Comparison of ENCODE assay signal across 17 cellular contexts in the genomic region with DNA sequence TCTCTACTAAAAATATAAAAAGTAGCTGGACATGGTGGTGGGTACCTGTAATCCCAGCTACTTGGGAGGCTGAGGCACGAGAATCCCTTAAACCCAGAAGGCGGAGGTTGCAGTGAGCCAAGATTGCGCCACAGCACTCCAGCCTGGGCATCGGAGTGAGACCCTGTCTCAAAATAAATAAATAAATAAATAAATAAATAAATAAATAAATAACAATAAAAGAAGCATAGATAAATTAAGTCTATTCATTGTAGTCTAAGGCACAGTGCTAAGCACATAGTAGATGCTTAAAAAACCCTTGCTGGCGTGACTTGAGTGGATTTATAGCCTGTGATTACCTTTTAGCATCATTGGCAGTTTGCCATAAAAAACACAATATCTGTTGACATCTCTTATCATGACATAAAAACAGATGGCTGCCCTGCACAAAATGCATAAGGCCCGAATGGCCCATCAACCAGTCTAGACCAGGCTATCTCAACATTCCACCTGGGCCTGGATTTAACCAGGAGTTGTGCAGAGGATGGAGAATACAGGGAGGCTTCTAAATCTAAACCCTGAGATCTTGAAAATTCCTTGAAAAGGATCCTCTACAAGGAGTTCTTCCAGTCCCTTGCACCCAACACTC.
DNase-seq lines count a peak whose midpoint lies in the region; ATAC-seq, FAIRE-seq and TF ChIP-seq lines count a peak whose summit lies in the region.
"Had no signal": no experiment of that assay in that cellular context is flagged by ENCODE, and none has a peak within 500 bp of the region (broad histone marks: within the 10 kb centered on the region; RNA-seq: fewer than 3 reads in every experiment).

No MANE protein-coding gene starts in this region.

- POLR2A ChIA-PET in MCF 10A (lab: Yijun Ruan, JAX) (interaction anchor here (0.6 to 5.4 kb wide), 14 partner anchors 9 to 1126 kb away, joined by 3 to 110 read pairs (median 7); no protein-coding TSS in a partner anchor), SK-N-SH (lab: Yijun Ruan, JAX) (no interaction called here)

- H3K27ac Mint-ChIP-seq in MCF 10A (ENCODE audit: low read depth, unreplicated experiment), result peak overlapping the region; percentile 96
- H3K27ac Mint-ChIP-seq in activated T-helper 17 cell treated with anti-CD3 and anti-CD28 coated beads, Interleukin-2, amount 50 U/mL, for 72 hours, result no peak overlapping the region
- H3K27ac Mint-ChIP-seq: CD4-positive, alpha-beta memory T cell; IgD-negative memory B cell had no signal

- no peak for TF ChIP-seq POLR2A in breast epithelium (IDR thresholded peaks at IDR 0.05)
- TF ChIP-seq POLR2A in transverse colon (IDR thresholded peaks at IDR 0.05), result no peak
- TF ChIP-seq POLR2A in H54 (IDR thresholded peaks at IDR 0.05; ENCODE audit: low read depth, low read length), result no peak

- H3K9me2 ChIP-seq in SK-N-SH, result no peaks in the 10 kb centered on the region

- CTCF ChIA-PET in MCF 10A (lab: Yijun Ruan, JAX) (interaction anchor here (0.6 to 2.8 kb wide), 4 partner anchors 41 to 963 kb away, joined by 3 to 15 read pairs (median 6); no protein-coding TSS in a partner anchor), SK-N-SH (lab: Yijun Ruan, JAX) (interaction anchor here (1.4 to 1.9 kb wide), 3 partner anchors 13 to 47 kb away, joined by 3 to 4 read pairs (median 3); no protein-coding TSS in a partner anchor)

- H3K27me3 ChIP-seq in breast epithelium (no peaks in the 10 kb centered on the region), SK-N-SH (ENCODE audit: insufficient read depth) (no peaks in the 10 kb centered on the region), transverse colon (no peaks in the 10 kb centered on the region)

- H3K4me2 ChIP-seq in SK-N-SH, result no peak overlapping the region

- DNase-seq in MCF 10A (ENCODE audit: unreplicated experiment) (no peak), breast epithelium (ENCODE audit: low spot score in 2 of 2) (no peak), SK-N-SH (peak; percentile 47), fibroblast of mammary gland (ENCODE audit: low read depth) (peak; percentile 11), transverse colon (no peak), H54 (ENCODE audit: insufficient read length, low spot score) (no peak)
- DNase-seq: Calu3; CD4-positive, alpha-beta memory T cell; DMS79; NCI-H1105 treated with DMSO at 0.1 percent for 48 hours; NCI-H2029 treated with DMSO at 0.1 percent for 48 hours; NCI-H524 treated with DMSO at 0.1 percent for 48 hours had no signal

- no TSS peak for BruUV-seq in MCF 10A (replicated peaks; lab: Mats Ljungman, UMichigan)

- peak overlapping the region; percentile 3 for H3K4me3 Mint-ChIP-seq in MCF 10A (ENCODE audit: unreplicated experiment)
- no peak overlapping the region for H3K4me3 Mint-ChIP-seq in activated T-helper 17 cell treated with anti-CD3 and anti-CD28 coated beads, Interleukin-2, amount 50 U/mL, for 72 hours
- H3K4me3 Mint-ChIP-seq: CD4-positive, alpha-beta memory T cell; IgD-negative memory B cell had no signal

- H3K4me1 Mint-ChIP-seq in MCF 10A (ENCODE audit: insufficient read depth, unreplicated experiment), result peaks cover 52% of the 10 kb centered on the region
- no peaks in the 10 kb centered on the region for H3K4me1 Mint-ChIP-seq in activated T-helper 17 cell treated with anti-CD3 and anti-CD28 coated beads, Interleukin-2, amount 50 U/mL, for 72 hours

- no peaks in the 10 kb centered on the region for H3K79me2 ChIP-seq in SK-N-SH (ENCODE audit: insufficient read depth)

- intact Hi-C loops in MCF 10A (cut with micrococcal nuclease), result loop anchor here (1.0 to 5.0 kb wide), 3 partner anchors 22 to 301 kb away; no protein-coding TSS in a partner anchor
- intact Hi-C loops in breast epithelium (cut with DNase I; ENCODE audit: low total_unique reads), result no loop called here
- intact Hi-C loops in transverse colon (cut with DNase I; ENCODE audit: low total_unique reads), result no loop called here

- no peak overlapping the region for H3K9ac ChIP-seq in SK-N-SH

- H3K36me3 Mint-ChIP-seq in MCF 10A (ENCODE audit: insufficient read depth, unreplicated experiment), result no peaks in the 10 kb centered on the region
- no peaks in the 10 kb centered on the region for H3K36me3 Mint-ChIP-seq in activated T-helper 17 cell treated with anti-CD3 and anti-CD28 coated beads, Interleukin-2, amount 50 U/mL, for 72 hours (ENCODE audit: low read depth)
- H3K36me3 Mint-ChIP-seq: CD4-positive, alpha-beta memory T cell; IgD-negative memory B cell had no signal

- FAIRE-seq in H54 (lab: Jason Lieb, UNC), result no peak

- in situ Hi-C loops in transverse colon (cut with MboI; ENCODE audit: low pct_ligation_motif_present in 1 of 4, low pct_unique_long_range_greater_than_20kb in 1 of 4, low sequenced_read_pairs in 3 of 4), result no loop called here

- WGBS in SK-N-SH (ENCODE audit: low lambda C conversion rate), result 33% methylated on average over 6 of the region's 6 CpGs
- 60 to 64% methylated on average over 5 to 6 of the region's 6 CpGs for WGBS in transverse colon (ENCODE audit: low coverage in 1 of 2), 2 donors

- no peaks in the 10 kb centered on the region for H3F3A ChIP-seq in SK-N-SH (replicated peaks; ENCODE audit: insufficient read depth)

- no peak for TF ChIP-seq RAD21 in SK-N-SH (IDR thresholded peaks at IDR 0.05; ENCODE audit: low read length)

- H3K27ac ChIP-seq in breast epithelium (no peak overlapping the region), SK-N-SH (ENCODE audit: low read depth in 2 of 2, low read length in 1 of 2) (no peak overlapping the region), transverse colon (no peak overlapping the region)
- H3K27ac ChIP-seq: SK-N-MC had no signal

- no peak overlapping the region for H2AFZ ChIP-seq in SK-N-SH (ENCODE audit: low read depth)

- H3K9me3 ChIP-seq in breast epithelium (no peaks in the 10 kb centered on the region), SK-N-SH (no peaks in the 10 kb centered on the region), transverse colon (no peaks in the 10 kb centered on the region)
- H3K9me3 ChIP-seq: HAP-1 had no signal

- ATAC-seq in activated T-helper 17 cell treated with anti-CD3 and anti-CD28 coated beads, Interleukin-2, amount 50 U/mL, for 72 hours (replicated peaks), result no peak
- ATAC-seq: Right ventricle myocardium inferior had no signal

- no peak for TF ChIP-seq CTCF in MCF 10A (IDR thresholded peaks at IDR 0.05; ENCODE audit: unreplicated experiment)
- no peak for TF ChIP-seq CTCF in breast epithelium (IDR thresholded peaks at IDR 0.05)
- TF ChIP-seq CTCF in SK-N-SH (IDR thresholded peaks at IDR 0.05), result no peak
- TF ChIP-seq CTCF in fibroblast of mammary gland (conservative IDR thresholded peaks at IDR 0.05; ENCODE audit: control insufficient read depth, insufficient read depth, low read depth, low read length), result no peak
- no peak for TF ChIP-seq CTCF in transverse colon (IDR thresholded peaks at IDR 0.05)

- H3K27me3 Mint-ChIP-seq in MCF 10A (ENCODE audit: insufficient read depth, unreplicated experiment), result no peaks in the 10 kb centered on the region
- H3K27me3 Mint-ChIP-seq in activated T-helper 17 cell treated with anti-CD3 and anti-CD28 coated beads, Interleukin-2, amount 50 U/mL, for 72 hours, result peaks cover 14% of the 10 kb centered on the region
- H3K27me3 Mint-ChIP-seq: IgD-negative memory B cell had no signal

- H3K4me3 ChIP-seq in breast epithelium (no peak overlapping the region), SK-N-SH (ENCODE audit: low read depth in 2 of 2, low read length in 1 of 2) (no peak overlapping the region), fibroblast of mammary gland (ENCODE audit: control insufficient read depth, low read depth, low read length) (no peak overlapping the region), transverse colon (no peak overlapping the region)
- H3K4me3 ChIP-seq: HAP-1, SK-N-MC had no signal

- no peaks in the 10 kb centered on the region for H4K20me1 ChIP-seq in SK-N-SH (ENCODE audit: insufficient read depth)

- TF ChIP-seq EP300 in SK-N-SH (IDR thresholded peaks at IDR 0.05; ENCODE audit: borderline replicate concordance in 1 of 2, low read depth in 1 of 2, low read length in 1 of 2) (peak in 1 of 2 experiments; percentile 68; a peak in 1 of 4 replicates), transverse colon (IDR thresholded peaks at IDR 0.05; ENCODE audit: low read depth) (no peak)

- no peaks in the 10 kb centered on the region for H3K4me1 ChIP-seq in breast epithelium
- H3K4me1 ChIP-seq in SK-N-SH (ENCODE audit: control insufficient read depth in 1 of 2, insufficient read depth in 2 of 2, low read depth in 1 of 2, low read length in 1 of 2), result peaks cover 0 to 3% of the 10 kb centered on the region in 2 experiments; a peak in 1 of 4 replicates
- peaks cover 0 to 7% (median 4%) of the 10 kb centered on the region in 4 donors for H3K4me1 ChIP-seq in transverse colon
- H3K4me1 ChIP-seq: HAP-1 had no signal

- H3K9me3 Mint-ChIP-seq in MCF 10A (ENCODE audit: unreplicated experiment), result peaks cover 4% of the 10 kb centered on the region
- H3K9me3 Mint-ChIP-seq in activated T-helper 17 cell treated with anti-CD3 and anti-CD28 coated beads, Interleukin-2, amount 50 U/mL, for 72 hours, result no peaks in the 10 kb centered on the region

- H3K36me3 ChIP-seq in breast epithelium (no peaks in the 10 kb centered on the region), SK-N-SH (replicated peaks in 1 of 2; ENCODE audit: control insufficient read depth in 1 of 2, insufficient read depth in 2 of 2, low read length in 1 of 2) (no peaks in the 10 kb centered on the region), transverse colon (no peaks in the 10 kb centered on the region)
- H3K36me3 ChIP-seq: HAP-1 had no signal

TF ChIP-seq in SK-N-SH, 30 proteins besides CTCF, POLR2A, EP300 and RAD21 (continues in another document):
- TF ChIP-seq GATA2 (CRISPR knock-in tag; IDR thresholded peaks at IDR 0.05) (peak; percentile 81), RCOR1 (IDR thresholded peaks at IDR 0.05; ENCODE audit: low read length) (peak; percentile 66)

Comparison
In these comparisons a context has a peak if more than half of its experiments do, and no peak if none do; other contexts are left out.
1. DNase-seq: peak in SK-N-SH (single experiment) and fibroblast of mammary gland (single experiment); none in MCF 10A (single experiment), breast epithelium (0 of 2), transverse colon (single experiment) and H54 (single experiment).